Comparison of ENCODE assay signal across 1 cellular context in the genomic region with DNA sequence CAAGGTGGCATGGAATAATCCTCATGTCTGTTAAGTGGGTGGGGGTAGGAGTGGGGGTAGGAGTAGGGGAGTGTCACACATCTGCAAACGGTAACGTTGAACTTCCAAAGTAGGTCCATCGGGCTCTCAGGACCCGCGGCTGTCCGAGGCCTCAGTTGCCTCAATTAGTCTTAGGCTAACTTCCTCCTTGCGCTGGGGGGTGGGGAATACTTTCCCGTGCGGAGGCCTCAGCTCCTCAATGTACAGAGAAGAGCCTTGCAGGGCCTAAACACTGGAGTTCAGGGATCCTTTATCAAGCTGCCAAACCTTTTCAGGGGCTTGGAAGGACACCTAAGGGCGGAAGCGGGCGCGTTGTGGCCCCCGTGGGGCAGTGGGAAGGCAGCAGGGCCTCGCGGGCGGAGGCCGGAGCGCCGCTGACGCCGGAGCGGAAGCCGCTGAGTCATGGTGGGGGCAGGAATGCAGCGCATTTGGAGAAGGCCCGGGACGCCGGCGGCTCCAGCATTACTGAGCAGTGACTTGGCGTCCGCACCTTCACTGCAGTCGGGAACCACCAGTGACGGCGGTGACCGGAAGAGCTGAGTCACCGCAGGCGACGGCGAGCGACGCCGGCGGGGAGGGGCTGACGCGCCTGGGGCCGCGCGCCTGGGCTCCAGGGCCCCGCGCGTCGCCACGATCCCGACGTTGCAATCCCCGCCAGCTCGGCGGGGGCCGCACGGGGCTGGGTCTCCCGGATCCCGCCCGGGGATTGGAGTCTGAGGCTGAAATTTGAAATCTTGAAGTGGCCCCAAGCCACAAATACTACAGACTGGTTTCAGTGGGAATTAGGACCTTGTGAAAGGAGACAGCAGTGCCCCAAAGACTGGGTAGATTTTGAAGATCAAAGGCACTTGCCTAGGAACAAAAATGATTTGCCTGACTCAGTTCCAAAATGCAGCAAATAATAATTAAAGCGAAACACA.
TF ChIP-seq lines count a peak whose summit lies in the region.

No MANE protein-coding gene starts in this region.

TF ChIP-seq in HepG2, 621 proteins besides CTCF, POLR2A, EP300 and RAD21 (continued from another document and continues in another):
- no peak for TF ChIP-seq HDAC6 (IDR thresholded peaks at IDR 0.05; ENCODE audit: low read depth, low read length)
- TF ChIP-seq BORCS8-MEF2B (CRISPR knock-in tag; IDR thresholded peaks at IDR 0.05): peak; percentile 83
- no peak for TF ChIP-seq CENPT (CRISPR knock-in tag; IDR thresholded peaks at IDR 0.05; ENCODE audit: low read depth)
- TF ChIP-seq HOXA5 (CRISPR knock-in tag; IDR thresholded peaks at IDR 0.05): peak; percentile 78
- TF ChIP-seq SALL2 (CRISPR knock-in tag; IDR thresholded peaks at IDR 0.05): peak; percentile 92
- TF ChIP-seq, protein P1, sequence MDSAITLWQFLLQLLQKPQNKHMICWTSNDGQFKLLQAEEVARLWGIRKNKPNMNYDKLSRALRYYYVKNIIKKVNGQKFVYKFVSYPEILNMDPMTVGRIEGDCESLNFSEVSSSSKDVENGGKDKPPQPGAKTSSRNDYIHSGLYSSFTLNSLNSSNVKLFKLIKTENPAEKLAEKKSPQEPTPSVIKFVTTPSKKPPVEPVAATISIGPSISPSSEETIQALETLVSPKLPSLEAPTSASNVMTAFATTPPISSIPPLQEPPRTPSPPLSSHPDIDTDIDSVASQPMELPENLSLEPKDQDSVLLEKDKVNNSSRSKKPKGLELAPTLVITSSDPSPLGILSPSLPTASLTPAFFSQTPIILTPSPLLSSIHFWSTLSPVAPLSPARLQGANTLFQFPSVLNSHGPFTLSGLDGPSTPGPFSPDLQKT (CRISPR knock-in tag; IDR thresholded peaks at IDR 0.05; ENCODE audit: borderline replicate concordance): peak; percentile 95; the same call in 1 of the 2 replicates
- TF ChIP-seq ZNF883 (CRISPR knock-in tag; IDR thresholded peaks at IDR 0.05; ENCODE audit: not compliant biosample characterization): peak; percentile 85
- TF ChIP-seq, protein P2, sequence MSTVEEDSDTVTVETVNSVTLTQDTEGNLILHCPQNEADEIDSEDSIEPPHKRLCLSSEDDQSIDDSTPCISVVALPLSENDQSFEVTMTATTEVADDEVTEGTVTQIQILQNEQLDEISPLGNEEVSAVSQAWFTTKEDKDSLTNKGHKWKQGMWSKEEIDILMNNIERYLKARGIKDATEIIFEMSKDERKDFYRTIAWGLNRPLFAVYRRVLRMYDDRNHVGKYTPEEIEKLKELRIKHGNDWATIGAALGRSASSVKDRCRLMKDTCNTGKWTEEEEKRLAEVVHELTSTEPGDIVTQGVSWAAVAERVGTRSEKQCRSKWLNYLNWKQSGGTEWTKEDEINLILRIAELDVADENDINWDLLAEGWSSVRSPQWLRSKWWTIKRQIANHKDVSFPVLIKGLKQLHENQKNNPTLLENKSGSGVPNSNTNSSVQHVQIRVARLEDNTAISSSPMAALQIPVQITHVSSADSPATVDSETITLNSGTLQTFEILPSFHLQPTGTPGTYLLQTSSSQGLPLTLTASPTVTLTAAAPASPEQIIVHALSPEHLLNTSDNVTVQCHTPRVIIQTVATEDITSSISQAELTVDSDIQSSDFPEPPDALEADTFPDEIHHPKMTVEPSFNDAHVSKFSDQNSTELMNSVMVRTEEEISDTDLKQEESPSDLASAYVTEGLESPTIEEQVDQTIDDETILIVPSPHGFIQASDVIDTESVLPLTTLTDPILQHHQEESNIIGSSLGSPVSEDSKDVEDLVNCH (CRISPR knock-in tag; IDR thresholded peaks at IDR 0.05): no peak
- peak; percentile 75; the same call in 1 of the 2 replicates for TF ChIP-seq ZNF329 (CRISPR knock-in tag; IDR thresholded peaks at IDR 0.05; ENCODE audit: low read depth)
- TF ChIP-seq KMT2A (CRISPR knock-in tag; IDR thresholded peaks at IDR 0.05): peak; percentile 97
- peak; percentile 84; the same call in 1 of the 2 replicates for TF ChIP-seq MTA1 (CRISPR knock-in tag; IDR thresholded peaks at IDR 0.05; ENCODE audit: borderline replicate concordance)
- peak; percentile 71; the same call in 1 of the 2 replicates for TF ChIP-seq ZNF44 (CRISPR knock-in tag; IDR thresholded peaks at IDR 0.05)
- TF ChIP-seq FOSL1 (CRISPR knock-in tag; IDR thresholded peaks at IDR 0.05; ENCODE audit: borderline replicate concordance): peak; percentile 88
- no peak for TF ChIP-seq ZNF674 (CRISPR knock-in tag; IDR thresholded peaks at IDR 0.05; ENCODE audit: low read depth)
- TF ChIP-seq, protein P3, sequence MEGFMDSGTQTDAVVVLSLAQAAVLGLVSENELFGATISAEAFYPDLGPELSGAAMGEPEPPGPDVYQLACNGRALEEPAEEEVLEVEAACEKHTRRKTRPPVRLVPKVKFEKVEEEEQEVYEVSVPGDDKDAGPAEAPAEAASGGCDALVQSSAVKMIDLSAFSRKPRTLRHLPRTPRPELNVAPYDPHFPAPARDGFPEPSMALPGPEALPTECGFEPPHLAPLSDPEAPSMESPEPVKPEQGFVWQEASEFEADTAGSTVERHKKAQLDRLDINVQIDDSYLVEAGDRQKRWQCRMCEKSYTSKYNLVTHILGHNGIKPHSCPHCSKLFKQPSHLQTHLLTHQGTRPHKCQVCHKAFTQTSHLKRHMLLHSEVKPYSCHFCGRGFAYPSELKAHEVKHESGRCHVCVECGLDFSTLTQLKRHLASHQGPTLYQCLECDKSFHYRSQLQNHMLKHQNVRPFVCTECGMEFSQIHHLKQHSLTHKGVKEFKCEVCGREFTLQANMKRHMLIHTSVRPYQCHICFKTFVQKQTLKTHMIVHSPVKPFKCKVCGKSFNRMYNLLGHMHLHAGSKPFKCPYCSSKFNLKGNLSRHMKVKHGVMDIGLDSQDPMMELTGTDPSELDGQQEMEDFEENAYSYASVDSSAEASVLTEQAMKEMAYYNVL (CRISPR knock-in tag; IDR thresholded peaks at IDR 0.05; ENCODE audit: borderline replicate concordance): peak; percentile 92
- peak; percentile 91; the same call in 1 of the 2 replicates for TF ChIP-seq ZNF441 (CRISPR knock-in tag; IDR thresholded peaks at IDR 0.05; ENCODE audit: borderline replicate concordance)
- TF ChIP-seq ZNF737 (CRISPR knock-in tag; IDR thresholded peaks at IDR 0.05; ENCODE audit: borderline replicate concordance): no peak
- TF ChIP-seq, protein P4, sequence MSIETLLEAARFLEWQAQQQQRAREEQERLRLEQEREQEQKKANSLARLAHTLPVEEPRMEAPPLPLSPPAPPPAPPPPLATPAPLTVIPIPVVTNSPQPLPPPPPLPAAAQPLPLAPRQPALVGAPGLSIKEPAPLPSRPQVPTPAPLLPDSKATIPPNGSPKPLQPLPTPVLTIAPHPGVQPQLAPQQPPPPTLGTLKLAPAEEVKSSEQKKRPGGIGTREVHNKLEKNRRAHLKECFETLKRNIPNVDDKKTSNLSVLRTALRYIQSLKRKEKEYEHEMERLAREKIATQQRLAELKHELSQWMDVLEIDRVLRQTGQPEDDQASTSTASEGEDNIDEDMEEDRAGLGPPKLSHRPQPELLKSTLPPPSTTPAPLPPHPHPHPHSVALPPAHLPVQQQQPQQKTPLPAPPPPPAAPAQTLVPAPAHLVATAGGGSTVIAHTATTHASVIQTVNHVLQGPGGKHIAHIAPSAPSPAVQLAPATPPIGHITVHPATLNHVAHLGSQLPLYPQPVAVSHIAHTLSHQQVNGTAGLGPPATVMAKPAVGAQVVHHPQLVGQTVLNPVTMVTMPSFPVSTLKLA (IDR thresholded peaks at IDR 0.05): no peak; the same call in 1 of the 2 replicates
- TF ChIP-seq KAT2B (IDR thresholded peaks at IDR 0.05; ENCODE audit: borderline replicate concordance, low read depth, low read length): no peak
- TF ChIP-seq NFE2L1 (CRISPR knock-in tag; IDR thresholded peaks at IDR 0.05; ENCODE audit: borderline replicate concordance): peak; percentile 99
- peak; percentile 94 for TF ChIP-seq ZNF335 (CRISPR knock-in tag; IDR thresholded peaks at IDR 0.05)
- peak; percentile 98 for TF ChIP-seq PHF21A (CRISPR knock-in tag; IDR thresholded peaks at IDR 0.05)
- TF ChIP-seq MAFK (conservative IDR thresholded peaks at IDR 0.05 in 1 of 2, IDR thresholded peaks at IDR 0.05 in 1 of 2; ENCODE audit: low read length in 2 of 2): peak; percentile 91 to 99
- TF ChIP-seq ZNF292 (CRISPR knock-in tag; IDR thresholded peaks at IDR 0.05; ENCODE audit: borderline replicate concordance, low read depth): peak; percentile 68; the same call in 1 of the 2 replicates
- TF ChIP-seq HIVEP1 (CRISPR knock-in tag; IDR thresholded peaks at IDR 0.05): peak; percentile 96
- TF ChIP-seq ZNF10 (CRISPR knock-in tag; IDR thresholded peaks at IDR 0.05; ENCODE audit: borderline replicate concordance, low read depth): no peak
- TF ChIP-seq SAP130 (CRISPR knock-in tag; IDR thresholded peaks at IDR 0.05; ENCODE audit: low read depth): peak; percentile 98
- TF ChIP-seq, protein P5, sequence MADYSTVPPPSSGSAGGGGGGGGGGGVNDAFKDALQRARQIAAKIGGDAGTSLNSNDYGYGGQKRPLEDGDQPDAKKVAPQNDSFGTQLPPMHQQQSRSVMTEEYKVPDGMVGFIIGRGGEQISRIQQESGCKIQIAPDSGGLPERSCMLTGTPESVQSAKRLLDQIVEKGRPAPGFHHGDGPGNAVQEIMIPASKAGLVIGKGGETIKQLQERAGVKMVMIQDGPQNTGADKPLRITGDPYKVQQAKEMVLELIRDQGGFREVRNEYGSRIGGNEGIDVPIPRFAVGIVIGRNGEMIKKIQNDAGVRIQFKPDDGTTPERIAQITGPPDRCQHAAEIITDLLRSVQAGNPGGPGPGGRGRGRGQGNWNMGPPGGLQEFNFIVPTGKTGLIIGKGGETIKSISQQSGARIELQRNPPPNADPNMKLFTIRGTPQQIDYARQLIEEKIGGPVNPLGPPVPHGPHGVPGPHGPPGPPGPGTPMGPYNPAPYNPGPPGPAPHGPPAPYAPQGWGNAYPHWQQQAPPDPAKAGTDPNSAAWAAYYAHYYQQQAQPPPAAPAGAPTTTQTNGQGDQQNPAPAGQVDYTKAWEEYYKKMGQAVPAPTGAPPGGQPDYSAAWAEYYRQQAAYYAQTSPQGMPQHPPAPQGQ (CRISPR knock-in tag; IDR thresholded peaks at IDR 0.05; ENCODE audit: borderline replicate concordance): no peak; the same call in 1 of the 2 replicates
- TF ChIP-seq SKI (IDR thresholded peaks at IDR 0.05; ENCODE audit: partially characterized antibody): peak; percentile 98
- TF ChIP-seq ZSCAN22 (CRISPR knock-in tag; IDR thresholded peaks at IDR 0.05): no peak
- peak; percentile 73 for TF ChIP-seq MIXL1 (CRISPR knock-in tag; IDR thresholded peaks at IDR 0.05)
- peak; percentile 90; the same call in 1 of the 3 replicates for TF ChIP-seq MXI1 (IDR thresholded peaks at IDR 0.05; ENCODE audit: borderline replicate concordance, low read depth, low read length)
- peak; percentile 64; the same call in 1 of the 2 replicates for TF ChIP-seq ZNF451 (CRISPR knock-in tag; IDR thresholded peaks at IDR 0.05)
- TF ChIP-seq, protein P6, sequence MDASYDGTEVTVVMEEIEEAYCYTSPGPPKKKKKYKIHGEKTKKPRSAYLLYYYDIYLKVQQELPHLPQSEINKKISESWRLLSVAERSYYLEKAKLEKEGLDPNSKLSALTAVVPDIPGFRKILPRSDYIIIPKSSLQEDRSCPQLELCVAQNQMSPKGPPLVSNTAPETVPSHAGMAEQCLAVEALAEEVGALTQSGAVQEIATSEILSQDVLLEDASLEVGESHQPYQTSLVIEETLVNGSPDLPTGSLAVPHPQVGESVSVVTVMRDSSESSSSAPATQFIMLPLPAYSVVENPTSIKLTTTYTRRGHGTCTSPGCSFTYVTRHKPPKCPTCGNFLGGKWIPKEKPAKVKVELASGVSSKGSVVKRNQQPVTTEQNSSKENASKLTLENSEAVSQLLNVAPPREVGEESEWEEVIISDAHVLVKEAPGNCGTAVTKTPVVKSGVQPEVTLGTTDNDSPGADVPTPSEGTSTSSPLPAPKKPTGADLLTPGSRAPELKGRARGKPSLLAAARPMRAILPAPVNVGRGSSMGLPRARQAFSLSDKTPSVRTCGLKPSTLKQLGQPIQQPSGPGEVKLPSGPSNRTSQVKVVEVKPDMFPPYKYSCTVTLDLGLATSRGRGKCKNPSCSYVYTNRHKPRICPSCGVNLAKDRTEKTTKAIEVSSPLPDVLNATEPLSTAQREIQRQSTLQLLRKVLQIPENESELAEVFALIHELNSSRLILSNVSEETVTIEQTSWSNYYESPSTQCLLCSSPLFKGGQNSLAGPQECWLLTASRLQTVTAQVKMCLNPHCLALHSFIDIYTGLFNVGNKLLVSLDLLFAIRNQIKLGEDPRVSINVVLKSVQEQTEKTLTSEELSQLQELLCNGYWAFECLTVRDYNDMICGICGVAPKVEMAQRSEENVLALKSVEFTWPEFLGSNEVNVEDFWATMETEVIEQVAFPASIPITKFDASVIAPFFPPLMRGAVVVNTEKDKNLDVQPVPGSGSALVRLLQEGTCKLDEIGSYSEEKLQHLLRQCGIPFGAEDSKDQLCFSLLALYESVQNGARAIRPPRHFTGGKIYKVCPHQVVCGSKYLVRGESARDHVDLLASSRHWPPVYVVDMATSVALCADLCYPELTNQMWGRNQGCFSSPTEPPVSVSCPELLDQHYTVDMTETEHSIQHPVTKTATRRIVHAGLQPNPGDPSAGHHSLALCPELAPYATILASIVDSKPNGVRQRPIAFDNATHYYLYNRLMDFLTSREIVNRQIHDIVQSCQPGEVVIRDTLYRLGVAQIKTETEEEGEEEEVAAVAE (CRISPR knock-in tag; IDR thresholded peaks at IDR 0.05; ENCODE audit: borderline replicate concordance): peak; percentile 58; the same call in 1 of the 2 replicates
- TF ChIP-seq ZNF850 (CRISPR knock-in tag; conservative IDR thresholded peaks at IDR 0.05): no peak
- peak; percentile 93 for TF ChIP-seq GMEB1 (CRISPR knock-in tag; IDR thresholded peaks at IDR 0.05; ENCODE audit: borderline replicate concordance)
- TF ChIP-seq NFATC3 (CRISPR knock-in tag; IDR thresholded peaks at IDR 0.05): peak; percentile 34; the same call in 1 of the 2 replicates
- TF ChIP-seq ZNF33B (CRISPR knock-in tag; IDR thresholded peaks at IDR 0.05): peak; percentile 91
